Comparison of ENCODE assay signal across 1 cellular context in the genomic region with DNA sequence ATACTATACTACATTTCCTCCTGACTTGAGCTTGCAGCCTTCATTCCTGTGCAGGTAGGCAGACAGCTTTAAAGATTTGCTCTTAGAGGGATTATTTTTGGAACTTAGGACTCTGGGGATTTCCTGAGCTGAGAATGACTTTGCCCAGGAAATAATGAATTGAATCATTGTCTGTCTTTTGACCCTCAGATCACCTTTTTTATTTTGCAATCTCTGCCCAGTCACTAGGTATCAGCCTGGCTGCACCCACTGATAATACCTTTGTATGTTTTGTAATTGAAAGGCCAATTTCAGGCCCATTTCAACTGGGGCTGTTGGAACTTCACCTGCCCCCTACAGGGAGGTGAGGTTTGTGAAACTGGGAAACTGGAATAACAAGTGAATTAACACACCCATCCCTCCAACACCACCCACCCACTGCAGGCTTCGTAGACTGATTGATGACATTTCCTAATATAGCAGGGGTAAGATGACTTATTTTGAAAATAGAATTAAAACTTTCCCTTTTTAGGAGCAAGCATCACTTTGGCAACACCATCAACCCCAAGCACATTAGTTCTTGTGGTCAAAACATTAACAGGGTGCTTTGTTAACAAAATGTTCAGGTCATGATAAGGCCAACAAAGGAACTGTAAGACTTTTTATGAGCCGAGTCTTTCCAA.
A peak's percentile ranks its signal among the peaks of the same experiment; 100 is the strongest.
TF ChIP-seq lines count a peak whose summit lies in the region.

No MANE protein-coding gene starts in this region.

TF ChIP-seq in HepG2, 621 proteins besides CTCF, POLR2A, EP300 and RAD21 (continued from another document):
- TF ChIP-seq, protein P1, sequence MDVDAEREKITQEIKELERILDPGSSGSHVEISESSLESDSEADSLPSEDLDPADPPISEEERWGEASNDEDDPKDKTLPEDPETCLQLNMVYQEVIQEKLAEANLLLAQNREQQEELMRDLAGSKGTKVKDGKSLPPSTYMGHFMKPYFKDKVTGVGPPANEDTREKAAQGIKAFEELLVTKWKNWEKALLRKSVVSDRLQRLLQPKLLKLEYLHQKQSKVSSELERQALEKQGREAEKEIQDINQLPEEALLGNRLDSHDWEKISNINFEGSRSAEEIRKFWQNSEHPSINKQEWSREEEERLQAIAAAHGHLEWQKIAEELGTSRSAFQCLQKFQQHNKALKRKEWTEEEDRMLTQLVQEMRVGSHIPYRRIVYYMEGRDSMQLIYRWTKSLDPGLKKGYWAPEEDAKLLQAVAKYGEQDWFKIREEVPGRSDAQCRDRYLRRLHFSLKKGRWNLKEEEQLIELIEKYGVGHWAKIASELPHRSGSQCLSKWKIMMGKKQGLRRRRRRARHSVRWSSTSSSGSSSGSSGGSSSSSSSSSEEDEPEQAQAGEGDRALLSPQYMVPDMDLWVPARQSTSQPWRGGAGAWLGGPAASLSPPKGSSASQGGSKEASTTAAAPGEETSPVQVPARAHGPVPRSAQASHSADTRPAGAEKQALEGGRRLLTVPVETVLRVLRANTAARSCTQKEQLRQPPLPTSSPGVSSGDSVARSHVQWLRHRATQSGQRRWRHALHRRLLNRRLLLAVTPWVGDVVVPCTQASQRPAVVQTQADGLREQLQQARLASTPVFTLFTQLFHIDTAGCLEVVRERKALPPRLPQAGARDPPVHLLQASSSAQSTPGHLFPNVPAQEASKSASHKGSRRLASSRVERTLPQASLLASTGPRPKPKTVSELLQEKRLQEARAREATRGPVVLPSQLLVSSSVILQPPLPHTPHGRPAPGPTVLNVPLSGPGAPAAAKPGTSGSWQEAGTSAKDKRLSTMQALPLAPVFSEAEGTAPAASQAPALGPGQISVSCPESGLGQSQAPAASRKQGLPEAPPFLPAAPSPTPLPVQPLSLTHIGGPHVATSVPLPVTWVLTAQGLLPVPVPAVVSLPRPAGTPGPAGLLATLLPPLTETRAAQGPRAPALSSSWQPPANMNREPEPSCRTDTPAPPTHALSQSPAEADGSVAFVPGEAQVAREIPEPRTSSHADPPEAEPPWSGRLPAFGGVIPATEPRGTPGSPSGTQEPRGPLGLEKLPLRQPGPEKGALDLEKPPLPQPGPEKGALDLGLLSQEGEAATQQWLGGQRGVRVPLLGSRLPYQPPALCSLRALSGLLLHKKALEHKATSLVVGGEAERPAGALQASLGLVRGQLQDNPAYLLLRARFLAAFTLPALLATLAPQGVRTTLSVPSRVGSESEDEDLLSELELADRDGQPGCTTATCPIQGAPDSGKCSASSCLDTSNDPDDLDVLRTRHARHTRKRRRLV (CRISPR knock-in tag; IDR thresholded peaks at IDR 0.05) = no peak
- TF ChIP-seq ZNF552 (CRISPR knock-in tag; IDR thresholded peaks at IDR 0.05; ENCODE audit: borderline replicate concordance) = no peak
- no peak for TF ChIP-seq SMC3 (IDR thresholded peaks at IDR 0.05; ENCODE audit: low read length)
- TF ChIP-seq CEBPG (CRISPR knock-in tag; IDR thresholded peaks at IDR 0.05) = peak; percentile 59
- no peak for TF ChIP-seq TIGD3 (CRISPR knock-in tag; IDR thresholded peaks at IDR 0.05; ENCODE audit: borderline replicate concordance)
- TF ChIP-seq ZNF570 (CRISPR knock-in tag; IDR thresholded peaks at IDR 0.05; ENCODE audit: borderline replicate concordance) = no peak
- TF ChIP-seq NCOR1 (IDR thresholded peaks at IDR 0.05; ENCODE audit: borderline replicate concordance, low read length) = 0 out of 2 replicates have a peak, but pooled peaks have one; percentile 46
- TF ChIP-seq PHF21A (CRISPR knock-in tag; IDR thresholded peaks at IDR 0.05) = 0 out of 2 replicates have a peak, but pooled peaks have one; percentile 55
- TF ChIP-seq, protein P2, sequence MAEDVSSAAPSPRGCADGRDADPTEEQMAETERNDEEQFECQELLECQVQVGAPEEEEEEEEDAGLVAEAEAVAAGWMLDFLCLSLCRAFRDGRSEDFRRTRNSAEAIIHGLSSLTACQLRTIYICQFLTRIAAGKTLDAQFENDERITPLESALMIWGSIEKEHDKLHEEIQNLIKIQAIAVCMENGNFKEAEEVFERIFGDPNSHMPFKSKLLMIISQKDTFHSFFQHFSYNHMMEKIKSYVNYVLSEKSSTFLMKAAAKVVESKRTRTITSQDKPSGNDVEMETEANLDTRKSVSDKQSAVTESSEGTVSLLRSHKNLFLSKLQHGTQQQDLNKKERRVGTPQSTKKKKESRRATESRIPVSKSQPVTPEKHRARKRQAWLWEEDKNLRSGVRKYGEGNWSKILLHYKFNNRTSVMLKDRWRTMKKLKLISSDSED (CRISPR knock-in tag; IDR thresholded peaks at IDR 0.05) = no peak
- TF ChIP-seq DMAP1 (CRISPR knock-in tag; IDR thresholded peaks at IDR 0.05) = no peak
- TF ChIP-seq RARA (CRISPR knock-in tag; IDR thresholded peaks at IDR 0.05) = peak; percentile 71
- no peak for TF ChIP-seq MTF1 (CRISPR knock-in tag; IDR thresholded peaks at IDR 0.05)
- TF ChIP-seq ZNF296 (CRISPR knock-in tag; conservative IDR thresholded peaks at IDR 0.05) = no peak
- TF ChIP-seq NCOA2 (CRISPR knock-in tag; IDR thresholded peaks at IDR 0.05) = peak; percentile 32; the same call in 1 of the 2 replicates
- TF ChIP-seq GABPA (IDR thresholded peaks at IDR 0.05; ENCODE audit: low read depth, low read length) = no peak
- no peak for TF ChIP-seq GABPA (CRISPR knock-in tag; IDR thresholded peaks at IDR 0.05; ENCODE audit: low read depth)
- TF ChIP-seq BCL6 (CRISPR knock-in tag; IDR thresholded peaks at IDR 0.05) = peak; percentile 53; the same call in 1 of the 2 replicates
- TF ChIP-seq ZNF816 (CRISPR knock-in tag; IDR thresholded peaks at IDR 0.05; ENCODE audit: borderline replicate concordance) = no peak
- TF ChIP-seq SALL1 (CRISPR knock-in tag; IDR thresholded peaks at IDR 0.05) = peak; percentile 13; the same call in 1 of the 2 replicates
- no peak for TF ChIP-seq SOX6 (IDR thresholded peaks at IDR 0.05)
- peak; percentile 49; the same call in 1 of the 2 replicates for TF ChIP-seq SOX6 (CRISPR knock-in tag; IDR thresholded peaks at IDR 0.05)
- TF ChIP-seq ZNF850 (CRISPR knock-in tag; conservative IDR thresholded peaks at IDR 0.05) = no peak
- peak; percentile 20; the same call in 1 of the 2 replicates for TF ChIP-seq NR2F6 (IDR thresholded peaks at IDR 0.05)
- TF ChIP-seq NR2F6 (CRISPR knock-in tag; IDR thresholded peaks at IDR 0.05) = no peak; the same call in 1 of the 2 replicates
- no peak for TF ChIP-seq KAT7 (CRISPR knock-in tag; IDR thresholded peaks at IDR 0.05; ENCODE audit: borderline replicate concordance)
- TF ChIP-seq TRIM24 (CRISPR knock-in tag; IDR thresholded peaks at IDR 0.05) = no peak
- TF ChIP-seq ZNF747 (CRISPR knock-in tag; IDR thresholded peaks at IDR 0.05; ENCODE audit: borderline replicate concordance) = no peak
- TF ChIP-seq, protein P3, sequence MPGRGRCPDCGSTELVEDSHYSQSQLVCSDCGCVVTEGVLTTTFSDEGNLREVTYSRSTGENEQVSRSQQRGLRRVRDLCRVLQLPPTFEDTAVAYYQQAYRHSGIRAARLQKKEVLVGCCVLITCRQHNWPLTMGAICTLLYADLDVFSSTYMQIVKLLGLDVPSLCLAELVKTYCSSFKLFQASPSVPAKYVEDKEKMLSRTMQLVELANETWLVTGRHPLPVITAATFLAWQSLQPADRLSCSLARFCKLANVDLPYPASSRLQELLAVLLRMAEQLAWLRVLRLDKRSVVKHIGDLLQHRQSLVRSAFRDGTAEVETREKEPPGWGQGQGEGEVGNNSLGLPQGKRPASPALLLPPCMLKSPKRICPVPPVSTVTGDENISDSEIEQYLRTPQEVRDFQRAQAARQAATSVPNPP (CRISPR knock-in tag; IDR thresholded peaks at IDR 0.05) = no peak
- TF ChIP-seq HMGA1 (CRISPR knock-in tag; conservative IDR thresholded peaks at IDR 0.05) = no peak
- TF ChIP-seq HDAC2 (CRISPR knock-in tag; IDR thresholded peaks at IDR 0.05) = 0 out of 2 replicates have a peak, but pooled peaks have one; percentile 15
